In genomic region chr1:42167611-42168396, GRCh38 we compare ENCODE assay signal across 27 cellular contexts. TPM values are rescaled to one million over a fixed set of nuclear protein-coding genes. Genes with fewer than 3 reads are reported as not detected.
DNase-seq lines count a peak whose midpoint lies in the region; ATAC-seq and TF ChIP-seq lines count a peak whose summit lies in the region.
"Had no signal": no experiment of that assay in that cellular context is flagged by ENCODE, and none has a peak within 500 bp of the region (broad histone marks: within the 10 kb centered on the region; RNA-seq: fewer than 3 reads in every experiment).

No MANE protein-coding gene starts in this region.

- H2BK120ac ChIP-seq in H9 (ENCODE audit: low read depth, low read length, poor library complexity, severe bottlenecking): no peak overlapping the region

- H3K79me1 ChIP-seq in H9 (ENCODE audit: insufficient read depth, low read depth, low read length, poor library complexity, severe bottlenecking): no peaks in the 10 kb centered on the region

- H3K56ac ChIP-seq in H9 (ENCODE audit: insufficient read length, low read depth, low read length): no peak overlapping the region

- H3K4me3 Mint-ChIP-seq in H9 (peak overlapping the region in 1 of 2 experiments; percentile 14; a peak in 1 of 5 replicates), neural crest cell (peak overlapping the region; percentile 1)
- H3K4me3 Mint-ChIP-seq: CD14-positive monocyte; stimulated activated naive B cell treated with anti-CD40 and anti-IgM and Interleukin-4, amounts not matched to agents 10 μg/mL and 1 μg/mL and 100 μg/mL, for 72 hours; T-cell had no signal

- no peak for TF ChIP-seq CTCF in H9 (conservative IDR thresholded peaks at IDR 0.05)
- TF ChIP-seq CTCF in colonic mucosa (IDR thresholded peaks at IDR 0.05): no peak
- TF ChIP-seq CTCF in neural crest cell (conservative IDR thresholded peaks at IDR 0.05): no peak
- TF ChIP-seq CTCF in stomach (IDR thresholded peaks at IDR 0.05): no peak

- H3K18ac ChIP-seq in H9 (ENCODE audit: insufficient read length, low read depth, low read length): no peak overlapping the region

- no peak for TF ChIP-seq POLR2A in stomach (IDR thresholded peaks at IDR 0.05)

- H3K27ac ChIP-seq in H9 (ENCODE audit: insufficient read length, low read depth, low read length) (no peak overlapping the region), colonic mucosa (peak overlapping the region; percentile 22), stomach (no peak overlapping the region)
- H3K27ac ChIP-seq: neutrophil, SJSA1, vagina had no signal

- DNase-seq in Daoy (ENCODE audit: low read depth) (peak; percentile 47), H9 (no peak), colonic mucosa (peak; percentile 61), neural crest cell (ENCODE audit: low read depth, low spot score) (no peak), SK-N-DZ (ENCODE audit: low spot score) (no peak), H4 (ENCODE audit: low spot score) (no peak), stomach (no peak)
- DNase-seq: activated CD8-positive, alpha-beta memory T cell treated with anti-CD3 and anti-CD28 coated beads for 24 hours; activated effector memory CD4-positive, alpha-beta T cell treated with anti-CD3 and anti-CD28 coated beads, Interleukin-2, amount 50 U/mL, for 16 hours; activated T-cell treated with anti-CD3 and anti-CD28 coated beads, Interleukin-2, amount 50 U/mL, for 1 hour; EL; NCI-H187 treated with DMSO at 0.1 percent for 48 hours; NCI-H526 treated with DMSO at 0.1 percent for 48 hours; stimulated activated CD4-positive, alpha-beta T cell treated with anti-CD3 and anti-CD28 coated beads, Interleukin-15, amount 100 ng/mL, for 24 hours; stimulated activated naive B cell treated with anti-CD40 and anti-IgM and Interleukin-4, amounts not matched to agents 10 μg/mL and 1 μg/mL and 100 μg/mL, for 72 hours; T-cell had no signal

- H3K27me3 ChIP-seq in H9 (ENCODE audit: insufficient read depth, low read length): no peaks in the 10 kb centered on the region
- H3K27me3 ChIP-seq in colonic mucosa: no peaks in the 10 kb centered on the region
- H3K27me3 ChIP-seq in stomach: peaks cover 0 to 14% (median 0%) of the 10 kb centered on the region in 3 donors
- H3K27me3 ChIP-seq: neutrophil, SJSA1, vagina had no signal

- peak overlapping the region; percentile 65 for H4K5ac ChIP-seq in H9 (ENCODE audit: insufficient read length, low read depth, low read length)

- no peak overlapping the region for H2BK15ac ChIP-seq in H9 (ENCODE audit: low read depth, low read length)

- H2BK20ac ChIP-seq in H9 (ENCODE audit: low read depth, low read length, poor library complexity, severe bottlenecking): no peak overlapping the region

- no peak for ATAC-seq in HG02571 (IDR thresholded peaks at IDR 0.05; ENCODE audit: unreplicated experiment)
- ATAC-seq: T-cell had no signal

- no CpG with 5 or more reads among the region's 21 CpGs for WGBS in H9 (ENCODE audit: extremely low coverage, insufficient read length, low lambda C conversion rate)
- WGBS in stomach, 5 donors: 78 to 84% (median 79%) methylated on average over 21 of the region's 21 CpGs

- H2BK5ac ChIP-seq in H9 (ENCODE audit: insufficient read length, low read length): no peak overlapping the region

- H4K20me1 ChIP-seq in H9 (ENCODE audit: control insufficient read depth, insufficient read depth, insufficient read length): no peaks in the 10 kb centered on the region

- H3K14ac ChIP-seq in H9 (ENCODE audit: insufficient read depth, low read length): peak overlapping the region; percentile 39; the same call in 1 of the 2 replicates

- intact Hi-C loops in colonic mucosa (cut with DNase I): no loop called here
- intact Hi-C loops in stomach (cut with DNase I; ENCODE audit: low total_unique reads): no loop called here

- H3K36me3 ChIP-seq in colonic mucosa: no peaks in the 10 kb centered on the region
- H3K36me3 ChIP-seq in stomach: no peaks in the 10 kb centered on the region
- H3K36me3 ChIP-seq: neutrophil, SJSA1, vagina had no signal

- no peak overlapping the region for H2BK12ac ChIP-seq in H9 (ENCODE audit: insufficient read length, low read depth, low read length)

- peaks cover 12 to 15% of the 10 kb centered on the region in 2 experiments for H3K4me1 Mint-ChIP-seq in H9
- H3K4me1 Mint-ChIP-seq in neural crest cell: peaks cover 22% of the 10 kb centered on the region

- H3K36me3 Mint-ChIP-seq in H9 (ENCODE audit: insufficient read depth in 1 of 3, low read depth in 3 of 3) (no peaks in the 10 kb centered on the region), neural crest cell (ENCODE audit: low read depth) (no peaks in the 10 kb centered on the region)
- H3K36me3 Mint-ChIP-seq: CD14-positive monocyte; stimulated activated naive B cell treated with anti-CD40 and anti-IgM and Interleukin-4, amounts not matched to agents 10 μg/mL and 1 μg/mL and 100 μg/mL, for 72 hours; T-cell had no signal

- no peak overlapping the region for H2AK5ac ChIP-seq in H9 (ENCODE audit: insufficient read length, low read length)

- H4K8ac ChIP-seq in H9 (replicated peaks; ENCODE audit: insufficient read length, low read depth, low read length): no peak overlapping the region

- H3K4me2 ChIP-seq in H9 (ENCODE audit: insufficient read depth, insufficient read length, low read length): no peak overlapping the region

- no peaks in the 10 kb centered on the region for H3K23me2 ChIP-seq in H9 (ENCODE audit: insufficient read length, low read depth, low read length, poor library complexity, severe bottlenecking)

- no peak overlapping the region for H3K4ac ChIP-seq in H9 (ENCODE audit: low read depth, low read length)

- no peak overlapping the region for H3K4me3 ChIP-seq in colonic mucosa
- H3K4me3 ChIP-seq in stomach: no peak overlapping the region
- H3K4me3 ChIP-seq: lung, SJSA1, vagina had no signal

- no peak overlapping the region for H3T11ph ChIP-seq in H9 (ENCODE audit: low read length)

- no peak overlapping the region for H3K23ac ChIP-seq in H9 (ENCODE audit: insufficient read length, low read depth, low read length)

- H3K79me2 ChIP-seq in H9 (ENCODE audit: insufficient read depth, low read length): no peaks in the 10 kb centered on the region

- H3K9me3 Mint-ChIP-seq in H9: no peaks in the 10 kb centered on the region; a peak in 2 of 5 replicates
- no peaks in the 10 kb centered on the region for H3K9me3 Mint-ChIP-seq in neural crest cell
- H3K9me3 Mint-ChIP-seq: stimulated activated naive B cell treated with anti-CD40 and anti-IgM and Interleukin-4, amounts not matched to agents 10 μg/mL and 1 μg/mL and 100 μg/mL, for 72 hours; T-cell had no signal

- no peak overlapping the region for H4K91ac ChIP-seq in H9 (ENCODE audit: insufficient read length, low read depth, low read length)

- H3K27ac Mint-ChIP-seq in H9 (peak overlapping the region in 2 of 3 experiments; percentile 56 to 87; a peak in 3 of 7 replicates), neural crest cell (ENCODE audit: unreplicated experiment) (no peak overlapping the region)
- H3K27ac Mint-ChIP-seq: progenitor cell of endocrine pancreas; stimulated activated naive B cell treated with anti-CD40 and anti-IgM and Interleukin-4, amounts not matched to agents 10 μg/mL and 1 μg/mL and 100 μg/mL, for 72 hours; T-cell had no signal

- no peak for TF ChIP-seq EP300 in stomach (IDR thresholded peaks at IDR 0.05)

- no peak overlapping the region for H2AFZ ChIP-seq in H9 (ENCODE audit: low read length)

- no peaks in the 10 kb centered on the region; the same call in 1 of the 2 replicates for H3K27me3 Mint-ChIP-seq in H9 (ENCODE audit: low read depth)
- no peaks in the 10 kb centered on the region for H3K27me3 Mint-ChIP-seq in neural crest cell (ENCODE audit: low read depth)

- H3K9ac ChIP-seq in H9 (ENCODE audit: extremely low read depth, insufficient read length, low read length) (no peak overlapping the region), colonic mucosa (ENCODE audit: low read depth in 2 of 2, low read length in 2 of 2) (no peak overlapping the region)

- no peaks in the 10 kb centered on the region for H3K9me3 ChIP-seq in H9 (ENCODE audit: control insufficient read depth, low read depth, low read length)
- H3K9me3 ChIP-seq in colonic mucosa: no peaks in the 10 kb centered on the region
- no peaks in the 10 kb centered on the region for H3K9me3 ChIP-seq in stomach
- H3K9me3 ChIP-seq: neutrophil, SJSA1, vagina had no signal

- H3K4me1 ChIP-seq in H9 (ENCODE audit: insufficient read depth, low read length) (no peaks in the 10 kb centered on the region; the same call in 1 of the 2 replicates), colonic mucosa (peaks cover 11% of the 10 kb centered on the region), stomach (peaks cover 10 to 28% (median 17%) of the 10 kb centered on the region in 4 donors)

RNA-seq across cellular contexts. Expression of gene GUCA2A, which starts 3.3 kb away (rescaled TPM):
- not detected in 2 replicates for total RNA-seq in Daoy (2014; rRNA removed; shearing (Covaris generic))
- total RNA-seq in H9 (2021) (not detected in 2 replicates), colonic mucosa (100 to 1,000 TPM; 195 to 959 TPM), neural crest cell (not detected in 2 replicates), stomach (1 to 10 TPM in 2 of 5 donors, not detected in 3; 1.8 to 3.1 TPM)
- not detected in 2 replicates for polyA plus RNA-seq in SK-N-DZ (2014; cell fraction: cytosol; rRNA removed)
- polyA plus RNA-seq in SK-N-DZ (2014; cell fraction: nucleus; rRNA removed): not detected in 2 replicates
- total RNA-seq in H4 (2014; rRNA removed; shearing (Covaris generic)): not detected in 2 replicates
- polyA plus RNA-seq in stomach: not detected
- total RNA-seq: glomerular endothelial cell, lung, progenitor cell of endocrine pancreas, RPMI7951, SJSA1, T-cell, temporal lobe, vagina had no signal
- polyA plus RNA-seq: CD14-positive monocyte, keratinocyte had no signal

RNA-seq across cellular contexts. Expression of gene GUCA2B, which starts 14.6 kb away (rescaled TPM):
- not detected in 2 replicates for total RNA-seq in Daoy (2014; rRNA removed; shearing (Covaris generic))
- total RNA-seq in H9 (2021): not detected in 2 replicates
- 10 to 100 TPM; 27.7 to 44.5 TPM for total RNA-seq in colonic mucosa
- not detected in 2 replicates for total RNA-seq in neural crest cell
- polyA plus RNA-seq in SK-N-DZ (2014; cell fraction: cytosol; rRNA removed): not detected in 2 replicates
- not detected in 2 replicates for polyA plus RNA-seq in SK-N-DZ (2014; cell fraction: nucleus; rRNA removed)
- not detected in 2 replicates for total RNA-seq in H4 (2014; rRNA removed; shearing (Covaris generic))
- 1 to 10 TPM in 1 of 5 donors, not detected in 4; 4.6 TPM for total RNA-seq in stomach
- polyA plus RNA-seq in stomach: 10 to 100 TPM in 1 of 3 donors, 1 to 10 TPM in 2; 2.2 to 13.1 (median 4.9) TPM
- total RNA-seq: glomerular endothelial cell, lung, RPMI7951, SJSA1, T-cell, temporal lobe, vagina had no signal
- polyA plus RNA-seq: CD14-positive monocyte, keratinocyte, lung had no signal

Comparison
In these comparisons a context has a peak if more than half of its experiments do, and no peak if none do; other contexts are left out.
1. DNase-seq: peak in Daoy (single experiment) and colonic mucosa (single experiment); none in H9 (single experiment), neural crest cell (single experiment), SK-N-DZ (single experiment), H4 (single experiment) and stomach (single experiment).
2. RNA of gene GUCA2A, which starts 3.3 kb away (total RNA-seq): 195 to 959 TPM in colonic mucosa; not detected in Daoy, not detected in H9, not detected in neural crest cell, not detected in H4 and 1.8 to 3.1 TPM in stomach; every median in the first group is over 10 times any median in the second.
3. RNA of gene GUCA2B, which starts 14.6 kb away (total RNA-seq): 27.7 to 44.5 TPM in colonic mucosa; not detected in Daoy, not detected in H9, not detected in neural crest cell, not detected in H4 and 4.6 TPM in stomach; every median in the first group is over 4 times any median in the second.